ENCODE assay signal across 8 cellular contexts in genomic region chr3:123449986-123450474, GRCh38. TPM values are rescaled to one million over a fixed set of nuclear protein-coding genes. Genes with fewer than 3 reads are reported as not detected.
DNase-seq lines count a peak whose midpoint lies in the region; ATAC-seq, FAIRE-seq and TF ChIP-seq lines count a peak whose summit lies in the region.

No MANE protein-coding gene starts in this region.

- H3K4me3 ChIP-seq in ACC112 (ENCODE audit: low read depth, low read length) (peak overlapping the region; percentile 68), endothelial cell of umbilical vein (replicated peaks in 1 of 3; ENCODE audit: insufficient read depth in 1 of 3, low read depth in 1 of 3, low read length in 3 of 3) (peak overlapping the region in 2 of 3 experiments; percentile 17 to 35)

- ATAC-seq in naive B cell (ENCODE audit: low read depth in 2 of 2) (no peak), GM18502 (IDR thresholded peaks at IDR 0.05; ENCODE audit: poor library complexity, unreplicated experiment) (no peak), HG02884 (IDR thresholded peaks at IDR 0.05; ENCODE audit: unreplicated experiment) (no peak)

- DNase-seq in NCI-H146 treated with DMSO at 0.1 percent for 48 hours (lab: John Stamatoyannopoulos, UW; ENCODE audit: unreplicated experiment) (peak; percentile 46), endothelial cell of umbilical vein (ENCODE audit: low read depth, low spot score) (no peak), naive B cell (no peak), RPMI8226 (no peak), NCI-H2081 treated with DMSO at 0.1 percent for 48 hours (lab: John Stamatoyannopoulos, UW) (no peak)

- dilution Hi-C loops in endothelial cell of umbilical vein (cut with MboI; ENCODE audit: extremely low pct_ligation_motif_present, low sequenced_read_pairs), result no loop called here

- no peaks in the 10 kb centered on the region for H4K20me1 ChIP-seq in endothelial cell of umbilical vein (replicated peaks; ENCODE audit: control insufficient read depth, extremely low read depth, insufficient read depth, low read length)

- H3K27me3 Mint-ChIP-seq in naive B cell, result peaks cover 45 to 65% (median 56%) of the 10 kb centered on the region in 3 donors

- no peak for TF ChIP-seq CTCF in endothelial cell of umbilical vein (IDR thresholded peaks at IDR 0.05; ENCODE audit: extremely low read depth in 1 of 2, insufficient read depth in 1 of 2, low read depth in 1 of 2, low read length in 2 of 2)

- H3K4me1 ChIP-seq in ACC112 (ENCODE audit: control insufficient read depth, insufficient read depth, low read length, unreplicated experiment) (no peaks in the 10 kb centered on the region), endothelial cell of umbilical vein (ENCODE audit: control insufficient read depth, extremely low read depth, insufficient read depth, low read length) (no peaks in the 10 kb centered on the region)

- H3K9me3 ChIP-seq in endothelial cell of umbilical vein (replicated peaks; ENCODE audit: control insufficient read depth, insufficient read depth, low read length), result no peaks in the 10 kb centered on the region

- intact Hi-C loops in endothelial cell of umbilical vein (cut with micrococcal nuclease), result loop anchor here (2.0 to 5.0 kb wide), 2 partner anchors 39 to 107 kb away; no protein-coding TSS in a partner anchor

- POLR2A ChIA-PET in endothelial cell of umbilical vein (lab: Charles Lee), result no interaction called here

- H2AFZ ChIP-seq in ACC112 (ENCODE audit: low read length, unreplicated experiment) (peak overlapping the region; percentile 40), endothelial cell of umbilical vein (ENCODE audit: low read depth, low read length) (peak overlapping the region; percentile 32)

- peak overlapping the region; percentile 56 to 84 (median 70) for H3K4me3 Mint-ChIP-seq in naive B cell

- BruUV-seq in endothelial cell of umbilical vein (replicated peaks; lab: Mats Ljungman, UMichigan), result no TSS peak

- H3K36me3 ChIP-seq in ACC112 (ENCODE audit: insufficient read depth, low read length), result no peaks in the 10 kb centered on the region
- no peaks in the 10 kb centered on the region for H3K36me3 ChIP-seq in endothelial cell of umbilical vein (ENCODE audit: control insufficient read depth in 2 of 2, extremely low read depth in 1 of 2, insufficient read depth in 2 of 2, low read length in 2 of 2)

- no peak overlapping the region for H3K9ac ChIP-seq in endothelial cell of umbilical vein (replicated peaks; ENCODE audit: extremely low read depth, insufficient read depth, low read length)

- no peak overlapping the region for H3K27ac ChIP-seq in ACC112 (ENCODE audit: low read depth, low read length)
- no peak overlapping the region for H3K27ac ChIP-seq in endothelial cell of umbilical vein (ENCODE audit: insufficient read depth, low read depth, low read length)

- no peaks in the 10 kb centered on the region for H3K9me1 ChIP-seq in endothelial cell of umbilical vein (replicated peaks; ENCODE audit: control insufficient read depth, extremely low read depth, insufficient read depth, low read length)

- peaks cover 5 to 7% (median 5%) of the 10 kb centered on the region in 3 donors for H3K4me1 Mint-ChIP-seq in naive B cell

- no peak for TF ChIP-seq POLR2A in endothelial cell of umbilical vein (IDR thresholded peaks at IDR 0.05; ENCODE audit: low read depth, low read length)

- no peak for FAIRE-seq in endothelial cell of umbilical vein (lab: Jason Lieb, UNC)

- H3K27ac Mint-ChIP-seq in naive B cell, result no peak overlapping the region

- H3K4me2 ChIP-seq in endothelial cell of umbilical vein (ENCODE audit: insufficient read depth, low read length), result peak overlapping the region; percentile 32

- CTCF ChIA-PET in endothelial cell of umbilical vein (lab: Charles Lee), result interaction anchor here (1.0 to 2.8 kb wide), 2 partner anchors 39 to 110 kb away, joined by 4 to 16 read pairs; no protein-coding TSS in a partner anchor

- no peaks in the 10 kb centered on the region for H3K36me3 Mint-ChIP-seq in naive B cell

- H3K79me2 ChIP-seq in ACC112 (ENCODE audit: control insufficient read depth, insufficient read depth, low read length, unreplicated experiment), result no peaks in the 10 kb centered on the region
- H3K79me2 ChIP-seq in endothelial cell of umbilical vein (ENCODE audit: control insufficient read depth, insufficient read depth, low read length), result no peaks in the 10 kb centered on the region

- no peaks in the 10 kb centered on the region for H3K9me3 Mint-ChIP-seq in naive B cell

- H3K27me3 ChIP-seq in ACC112 (ENCODE audit: insufficient read depth, low read length) (peaks cover 84% of the 10 kb centered on the region), endothelial cell of umbilical vein (ENCODE audit: control insufficient read depth in 2 of 2, insufficient read depth in 2 of 2, low read length in 2 of 2) (peaks cover 35 to 52% of the 10 kb centered on the region in 2 experiments)

TF ChIP-seq in endothelial cell of umbilical vein, 7 proteins besides CTCF, POLR2A, EP300 and RAD21:
- TF ChIP-seq JUN (IDR thresholded peaks at IDR 0.05; ENCODE audit: borderline replicate concordance, insufficient read depth, insufficient read length, low read depth) (no peak), EZH2 (IDR thresholded peaks at IDR 0.05; ENCODE audit: borderline replicate concordance, low read depth, low read length, severe bottlenecking) (peak; percentile 21)

RNA-seq across cellular contexts. Expression of gene ADCY5, which starts 1.1 kb away (rescaled TPM):
- not detected in 2 replicates for total RNA-seq in endothelial cell of umbilical vein
- polyA plus RNA-seq in endothelial cell of umbilical vein (0.01 and 0.08 TPM in 2 replicates), naive B cell (ENCODE audit: low read depth in 6 of 6) (under 1 TPM in 2 of 6 donors, not detected in 4; 0.04 to 0.09 TPM)
- polyA plus RNA-seq in endothelial cell of umbilical vein (2011; cell fraction: cytosol; rRNA removed), result 0.06 and 0.13 TPM in 2 replicates
- polyA plus RNA-seq in endothelial cell of umbilical vein (2011; cell fraction: nucleus; rRNA removed), result 0.07 TPM in 1 of 2 replicates, not detected in the other
- 0.13 TPM in 1 of 2 replicates, not detected in the other for polyA plus RNA-seq in endothelial cell of umbilical vein (2012)
- polyA minus RNA-seq in endothelial cell of umbilical vein, result 0.17 and 0.87 TPM in 2 replicates
- polyA minus RNA-seq in endothelial cell of umbilical vein (2011; cell fraction: cytosol; rRNA and poly(A)+ RNA removed), result not detected
- polyA minus RNA-seq in endothelial cell of umbilical vein (2011; cell fraction: nucleus; rRNA and poly(A)+ RNA removed), result 0.05 TPM in 1 of 2 replicates, not detected in the other
